In the genomic region with DNA sequence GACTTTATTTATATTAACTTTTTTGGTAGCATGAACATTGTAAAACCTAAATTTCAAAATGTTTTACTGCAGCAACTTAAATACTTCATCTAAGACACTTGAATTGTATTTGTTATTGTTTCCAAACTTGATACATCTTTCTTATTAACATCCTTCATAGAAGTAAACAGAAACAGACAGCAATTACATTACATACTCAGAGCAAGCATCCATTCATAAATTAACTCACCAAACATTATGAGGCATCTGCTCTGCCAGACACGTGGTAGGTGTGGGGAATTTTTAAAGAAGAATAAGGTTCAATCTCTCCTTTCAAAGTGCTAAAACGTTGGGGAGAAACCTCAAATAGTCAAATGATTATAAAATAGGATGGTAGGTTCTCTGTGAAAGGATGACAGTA, we compare ENCODE assay signal across 2 cellular contexts.
TF ChIP-seq lines count a peak whose summit lies in the region.

No MANE protein-coding gene starts in this region.

TF ChIP-seq in SK-N-SH, 30 proteins besides CTCF, POLR2A, EP300 and RAD21 (continued from another document):
- TF ChIP-seq, protein P1, sequence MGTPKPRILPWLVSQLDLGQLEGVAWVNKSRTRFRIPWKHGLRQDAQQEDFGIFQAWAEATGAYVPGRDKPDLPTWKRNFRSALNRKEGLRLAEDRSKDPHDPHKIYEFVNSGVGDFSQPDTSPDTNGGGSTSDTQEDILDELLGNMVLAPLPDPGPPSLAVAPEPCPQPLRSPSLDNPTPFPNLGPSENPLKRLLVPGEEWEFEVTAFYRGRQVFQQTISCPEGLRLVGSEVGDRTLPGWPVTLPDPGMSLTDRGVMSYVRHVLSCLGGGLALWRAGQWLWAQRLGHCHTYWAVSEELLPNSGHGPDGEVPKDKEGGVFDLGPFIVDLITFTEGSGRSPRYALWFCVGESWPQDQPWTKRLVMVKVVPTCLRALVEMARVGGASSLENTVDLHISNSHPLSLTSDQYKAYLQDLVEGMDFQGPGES (IDR thresholded peaks at IDR 0.05; ENCODE audit: low read depth, low read length) = no peak
- TF ChIP-seq RCOR1 (IDR thresholded peaks at IDR 0.05; ENCODE audit: low read length) (no peak), GABPA (IDR thresholded peaks at IDR 0.05; ENCODE audit: low read depth) (no peak), TEAD4 (IDR thresholded peaks at IDR 0.05; ENCODE audit: borderline replicate concordance, insufficient read depth) (no peak), SMC3 (IDR thresholded peaks at IDR 0.05; ENCODE audit: low read depth, low read length) (no peak), FOXJ3 (CRISPR knock-in tag; IDR thresholded peaks at IDR 0.05) (no peak), FOSL2 (IDR thresholded peaks at IDR 0.05; ENCODE audit: borderline replicate concordance, low read depth) (no peak), MEF2A (IDR thresholded peaks at IDR 0.05; ENCODE audit: borderline replicate concordance, low read depth) (no peak), MXI1 (IDR thresholded peaks at IDR 0.05; ENCODE audit: low read depth, low read length) (no peak), ELF1 (IDR thresholded peaks at IDR 0.05) (no peak), FOXM1 (IDR thresholded peaks at IDR 0.05; ENCODE audit: low read depth) (no peak), CHD2 (IDR thresholded peaks at IDR 0.05; ENCODE audit: low read length, partially characterized antibody) (no peak)
TF ChIP-seq in SK-N-SH: peak in this region for 0.

TF ChIP-seq in SK-N-SH treated with all-trans-retinoic acid at 6 μM for 48 hours, 23 proteins besides CTCF, POLR2A, EP300 and RAD21 (continued from another document):
- TF ChIP-seq ZNF565 (CRISPR knock-in tag; conservative IDR thresholded peaks at IDR 0.05; ENCODE audit: low read depth) = no peak
- no peak for TF ChIP-seq GLIS3 (CRISPR knock-in tag; IDR thresholded peaks at IDR 0.05)
- no peak for TF ChIP-seq RARB (CRISPR knock-in tag; IDR thresholded peaks at IDR 0.05)
- no peak for TF ChIP-seq ARNTL (CRISPR knock-in tag; IDR thresholded peaks at IDR 0.05; ENCODE audit: borderline replicate concordance, low read depth)
- no peak for TF ChIP-seq OSR1 (CRISPR knock-in tag; IDR thresholded peaks at IDR 0.05)
- no peak for TF ChIP-seq SNAI2 (CRISPR knock-in tag; IDR thresholded peaks at IDR 0.05)
- no peak for TF ChIP-seq ESRRG (CRISPR knock-in tag; IDR thresholded peaks at IDR 0.05)
- TF ChIP-seq, protein P2, sequence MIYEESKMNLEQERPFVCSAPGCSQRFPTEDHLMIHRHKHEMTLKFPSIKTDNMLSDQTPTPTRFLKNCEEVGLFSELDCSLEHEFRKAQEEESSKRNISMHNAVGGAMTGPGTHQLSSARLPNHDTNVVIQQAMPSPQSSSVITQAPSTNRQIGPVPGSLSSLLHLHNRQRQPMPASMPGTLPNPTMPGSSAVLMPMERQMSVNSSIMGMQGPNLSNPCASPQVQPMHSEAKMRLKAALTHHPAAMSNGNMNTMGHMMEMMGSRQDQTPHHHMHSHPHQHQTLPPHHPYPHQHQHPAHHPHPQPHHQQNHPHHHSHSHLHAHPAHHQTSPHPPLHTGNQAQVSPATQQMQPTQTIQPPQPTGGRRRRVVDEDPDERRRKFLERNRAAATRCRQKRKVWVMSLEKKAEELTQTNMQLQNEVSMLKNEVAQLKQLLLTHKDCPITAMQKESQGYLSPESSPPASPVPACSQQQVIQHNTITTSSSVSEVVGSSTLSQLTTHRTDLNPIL (CRISPR knock-in tag; IDR thresholded peaks at IDR 0.05; ENCODE audit: low read depth) = no peak
- TF ChIP-seq TOX (CRISPR knock-in tag; IDR thresholded peaks at IDR 0.05; ENCODE audit: borderline replicate concordance) = no peak
- TF ChIP-seq ISL1 (CRISPR knock-in tag; IDR thresholded peaks at IDR 0.05) = no peak
- no peak for TF ChIP-seq BACH2 (CRISPR knock-in tag; IDR thresholded peaks at IDR 0.05; ENCODE audit: borderline replicate concordance)
- TF ChIP-seq, protein P3, sequence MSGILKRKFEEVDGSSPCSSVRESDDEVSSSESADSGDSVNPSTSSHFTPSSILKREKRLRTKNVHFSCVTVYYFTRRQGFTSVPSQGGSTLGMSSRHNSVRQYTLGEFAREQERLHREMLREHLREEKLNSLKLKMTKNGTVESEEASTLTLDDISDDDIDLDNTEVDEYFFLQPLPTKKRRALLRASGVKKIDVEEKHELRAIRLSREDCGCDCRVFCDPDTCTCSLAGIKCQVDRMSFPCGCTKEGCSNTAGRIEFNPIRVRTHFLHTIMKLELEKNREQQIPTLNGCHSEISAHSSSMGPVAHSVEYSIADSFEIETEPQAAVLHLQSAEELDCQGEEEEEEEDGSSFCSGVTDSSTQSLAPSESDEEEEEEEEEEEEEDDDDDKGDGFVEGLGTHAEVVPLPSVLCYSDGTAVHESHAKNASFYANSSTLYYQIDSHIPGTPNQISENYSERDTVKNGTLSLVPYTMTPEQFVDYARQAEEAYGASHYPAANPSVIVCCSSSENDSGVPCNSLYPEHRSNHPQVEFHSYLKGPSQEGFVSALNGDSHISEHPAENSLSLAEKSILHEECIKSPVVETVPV (CRISPR knock-in tag; IDR thresholded peaks at IDR 0.05) = no peak
- TF ChIP-seq, protein P4, sequence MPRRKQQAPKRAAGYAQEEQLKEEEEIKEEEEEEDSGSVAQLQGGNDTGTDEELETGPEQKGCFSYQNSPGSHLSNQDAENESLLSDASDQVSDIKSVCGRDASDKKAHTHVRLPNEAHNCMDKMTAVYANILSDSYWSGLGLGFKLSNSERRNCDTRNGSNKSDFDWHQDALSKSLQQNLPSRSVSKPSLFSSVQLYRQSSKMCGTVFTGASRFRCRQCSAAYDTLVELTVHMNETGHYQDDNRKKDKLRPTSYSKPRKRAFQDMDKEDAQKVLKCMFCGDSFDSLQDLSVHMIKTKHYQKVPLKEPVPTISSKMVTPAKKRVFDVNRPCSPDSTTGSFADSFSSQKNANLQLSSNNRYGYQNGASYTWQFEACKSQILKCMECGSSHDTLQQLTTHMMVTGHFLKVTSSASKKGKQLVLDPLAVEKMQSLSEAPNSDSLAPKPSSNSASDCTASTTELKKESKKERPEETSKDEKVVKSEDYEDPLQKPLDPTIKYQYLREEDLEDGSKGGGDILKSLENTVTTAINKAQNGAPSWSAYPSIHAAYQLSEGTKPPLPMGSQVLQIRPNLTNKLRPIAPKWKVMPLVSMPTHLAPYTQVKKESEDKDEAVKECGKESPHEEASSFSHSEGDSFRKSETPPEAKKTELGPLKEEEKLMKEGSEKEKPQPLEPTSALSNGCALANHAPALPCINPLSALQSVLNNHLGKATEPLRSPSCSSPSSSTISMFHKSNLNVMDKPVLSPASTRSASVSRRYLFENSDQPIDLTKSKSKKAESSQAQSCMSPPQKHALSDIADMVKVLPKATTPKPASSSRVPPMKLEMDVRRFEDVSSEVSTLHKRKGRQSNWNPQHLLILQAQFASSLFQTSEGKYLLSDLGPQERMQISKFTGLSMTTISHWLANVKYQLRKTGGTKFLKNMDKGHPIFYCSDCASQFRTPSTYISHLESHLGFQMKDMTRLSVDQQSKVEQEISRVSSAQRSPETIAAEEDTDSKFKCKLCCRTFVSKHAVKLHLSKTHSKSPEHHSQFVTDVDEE (CRISPR knock-in tag; IDR thresholded peaks at IDR 0.05) = no peak
